ENCODE assay signal across 11 cellular contexts in the genomic region with DNA sequence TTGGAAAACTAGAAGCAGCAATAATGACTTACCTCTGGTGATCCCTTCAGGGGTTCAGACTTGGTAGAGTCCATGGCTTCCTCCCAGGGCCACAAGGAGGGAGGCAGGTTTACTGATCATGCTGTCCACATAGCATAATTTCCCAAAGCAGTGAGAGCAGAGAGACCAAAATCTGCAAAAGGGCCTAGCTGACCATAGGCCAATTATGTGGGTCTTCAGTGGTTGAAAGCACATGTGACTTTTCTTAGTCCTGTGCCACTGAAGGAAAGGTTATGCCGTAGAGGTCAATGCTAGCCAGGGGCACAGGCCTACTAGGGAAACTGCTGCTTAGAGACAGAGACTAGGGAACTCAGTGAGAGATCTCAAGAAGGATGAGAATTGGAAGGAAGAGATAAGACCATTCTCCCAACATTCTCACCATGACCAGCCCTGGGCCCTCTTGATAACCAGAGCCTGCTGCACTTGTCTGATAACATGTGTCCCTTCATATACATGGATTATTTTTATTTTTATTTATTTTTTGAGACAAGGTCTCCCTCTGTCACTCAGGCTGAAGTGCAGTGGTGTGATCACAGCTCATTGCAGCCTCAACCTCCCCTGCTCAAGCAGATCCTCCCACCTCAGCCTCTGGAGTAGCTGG. TPM values are rescaled to one million over a fixed set of nuclear protein-coding genes. Genes with fewer than 3 reads are reported as not detected.
DNase-seq lines count a peak whose midpoint lies in the region; ATAC-seq and TF ChIP-seq lines count a peak whose summit lies in the region.
"Had no signal": no experiment of that assay in that cellular context is flagged by ENCODE, and none has a peak within 500 bp of the region (broad histone marks: within the 10 kb centered on the region; RNA-seq: fewer than 3 reads in every experiment).

No MANE protein-coding gene starts in this region.

- in situ Hi-C loops in GM13977 (cut with MboI; ENCODE audit: low pct_unique_long_range_greater_than_20kb, low sequenced_read_pairs, unreplicated experiment) = no loop called here

- no peak overlapping the region for H3K4me2 ChIP-seq in Karpas-422 (ENCODE audit: low read depth, low read length, poor library complexity, severe bottlenecking)

- POLR2A ChIA-PET in CD4-positive, alpha-beta T cell (lab: Charles Lee) = no interaction called here
- POLR2A ChIA-PET in HEK293T (lab: Yijun Ruan, JAX) = interaction anchor here (2.1 to 2.3 kb wide), 2 partner anchors 12 to 36 kb away, joined by 13 to 32 read pairs; no protein-coding TSS in a partner anchor

- peak overlapping the region; percentile 12; the same call in 1 of the 2 replicates for H2AFZ ChIP-seq in Karpas-422 (ENCODE audit: low read length)

- peaks cover 3% of the 10 kb centered on the region; the same call in 1 of the 2 replicates for H3K36me3 ChIP-seq in Karpas-422 (ENCODE audit: insufficient read depth, low read length)

- H3K4me3 Mint-ChIP-seq in CD4-positive, alpha-beta T cell = peak overlapping the region; percentile 81
- H3K4me3 Mint-ChIP-seq in activated T-helper 2 cell treated with anti-CD3 and anti-CD28 coated beads, Interferon-gamma antibody, Interleukin-2, Interleukin-4, amounts not matched to agents 10 μg/mL and 5 μg/mL and 100 μg/mL, durations not matched to agents 14 hours and 24 hours and 36 hours (ENCODE audit: low read depth) = peak overlapping the region; percentile 70
- H3K4me3 Mint-ChIP-seq in nephron = peak overlapping the region in 2 of 3 experiments; percentile 54 to 62

- H3K9me2 ChIP-seq in Karpas-422 (replicated peaks; ENCODE audit: insufficient read depth, low read length) = no peaks in the 10 kb centered on the region

- TF ChIP-seq CTCF in CD4-positive, alpha-beta T cell (IDR thresholded peaks at IDR 0.05) = no peak
- TF ChIP-seq CTCF in nephron (IDR thresholded peaks at IDR 0.05; ENCODE audit: unreplicated experiment in 3 of 3) (no peak), GM13977 (IDR thresholded peaks at IDR 0.05; ENCODE audit: extremely low read depth, insufficient read depth, missing control alignments) (no peak)

- no peak overlapping the region for H3K9ac ChIP-seq in Karpas-422 (ENCODE audit: low read length)

- no peak overlapping the region for H3K27ac ChIP-seq in CD4-positive, alpha-beta T cell (ENCODE audit: low read depth, low read length)
- H3K27ac ChIP-seq in Karpas-422 (ENCODE audit: low read length) = peak overlapping the region; percentile 91

- H3K27me3 ChIP-seq in CD4-positive, alpha-beta T cell (ENCODE audit: control insufficient read depth, insufficient read depth, low read length) = no peaks in the 10 kb centered on the region
- H3K27me3 ChIP-seq in Karpas-422 (ENCODE audit: low read length) = no peaks in the 10 kb centered on the region

- H3K4me1 ChIP-seq in Karpas-422 (ENCODE audit: low read length) = peaks cover 41% of the 10 kb centered on the region

- H3K4me3 ChIP-seq in Karpas-422 (ENCODE audit: low read length) = no peak overlapping the region

- no peaks in the 10 kb centered on the region for H3K9me3 ChIP-seq in CD4-positive, alpha-beta T cell (ENCODE audit: control insufficient read depth, low read length)
- no peaks in the 10 kb centered on the region for H3K9me3 ChIP-seq in Karpas-422 (ENCODE audit: low read length)

- H3K79me2 ChIP-seq in Karpas-422 (ENCODE audit: low read length) = peaks cover 28% of the 10 kb centered on the region

- peaks cover 55% of the 10 kb centered on the region for H3K4me1 Mint-ChIP-seq in CD4-positive, alpha-beta T cell (ENCODE audit: low read depth)
- H3K4me1 Mint-ChIP-seq in activated T-helper 2 cell treated with anti-CD3 and anti-CD28 coated beads, Interferon-gamma antibody, Interleukin-2, Interleukin-4, amounts not matched to agents 10 μg/mL and 5 μg/mL and 100 μg/mL, durations not matched to agents 14 hours and 24 hours and 36 hours (ENCODE audit: low read depth) = peaks cover 45% of the 10 kb centered on the region
- peaks cover 46% of the 10 kb centered on the region for H3K4me1 Mint-ChIP-seq in nephron

- intact Hi-C loops in CD4-positive, alpha-beta T cell (cut with DNase I, micrococcal nuclease) = loop anchor here in 1 of 2 experiments (10.0 kb wide), 1 partner anchor 594 kb away; a partner anchor contains a TSS
- intact Hi-C loops in activated T-helper 2 cell treated with anti-CD3 and anti-CD28 coated beads, Interferon-gamma antibody, Interleukin-2, Interleukin-4, amounts not matched to agents 10 μg/mL and 5 μg/mL and 100 μg/mL, durations not matched to agents 14 hours and 24 hours and 36 hours (cut with micrococcal nuclease) = no loop called here

- H3K9me3 Mint-ChIP-seq in CD4-positive, alpha-beta T cell = no peaks in the 10 kb centered on the region
- no peaks in the 10 kb centered on the region for H3K9me3 Mint-ChIP-seq in activated T-helper 2 cell treated with anti-CD3 and anti-CD28 coated beads, Interferon-gamma antibody, Interleukin-2, Interleukin-4, amounts not matched to agents 10 μg/mL and 5 μg/mL and 100 μg/mL, durations not matched to agents 14 hours and 24 hours and 36 hours
- H3K9me3 Mint-ChIP-seq in nephron = no peaks in the 10 kb centered on the region

- H3K27ac Mint-ChIP-seq in CD4-positive, alpha-beta T cell = peak overlapping the region; percentile 62
- peak overlapping the region; percentile 84 for H3K27ac Mint-ChIP-seq in activated T-helper 2 cell treated with anti-CD3 and anti-CD28 coated beads, Interferon-gamma antibody, Interleukin-2, Interleukin-4, amounts not matched to agents 10 μg/mL and 5 μg/mL and 100 μg/mL, durations not matched to agents 14 hours and 24 hours and 36 hours
- H3K27ac Mint-ChIP-seq in nephron = peak overlapping the region; percentile 60 to 100 (median 81)

- peaks cover 3% of the 10 kb centered on the region; the same call in 1 of the 2 replicates for H4K20me1 ChIP-seq in Karpas-422 (ENCODE audit: insufficient read depth, low read depth, low read length)

- no peak for DNase-seq in CD4-positive, alpha-beta T cell
- DNase-seq in Karpas-422 = no peak
- no peak for DNase-seq in activated T-helper 2 cell treated with anti-CD3 and anti-CD28 coated beads, Interferon-gamma antibody, Interleukin-2, Interleukin-4, amounts not matched to agents 10 μg/mL and 5 μg/mL and 100 μg/mL, durations not matched to agents 14 hours and 24 hours and 36 hours (ENCODE audit: low spot score)
- DNase-seq in HEK293T (ENCODE audit: extremely low spot score) = no peak
- DNase-seq in amniotic stem cell (lab: John Stamatoyannopoulos, UW) = no peak
- DNase-seq in GM13977 (ENCODE audit: low spot score) = no peak
- DNase-seq: Kasumi-1, NCI-H82 had no signal

- CTCF ChIA-PET in CD4-positive, alpha-beta T cell (lab: Charles Lee) = interaction anchor here (0.8 kb wide), 1 partner anchor 35 kb away, joined by 3 read pairs; no protein-coding TSS in a partner anchor
- CTCF ChIA-PET in HEK293T (lab: Yijun Ruan, JAX) = interaction anchor here (1.1 kb wide), 1 partner anchor 39 kb away, joined by 3 read pairs; no protein-coding TSS in a partner anchor

- H3K36me3 Mint-ChIP-seq in CD4-positive, alpha-beta T cell (ENCODE audit: low read depth) = peaks cover 25% of the 10 kb centered on the region
- H3K36me3 Mint-ChIP-seq in activated T-helper 2 cell treated with anti-CD3 and anti-CD28 coated beads, Interferon-gamma antibody, Interleukin-2, Interleukin-4, amounts not matched to agents 10 μg/mL and 5 μg/mL and 100 μg/mL, durations not matched to agents 14 hours and 24 hours and 36 hours (ENCODE audit: low read depth) = peaks cover 25% of the 10 kb centered on the region
- H3K36me3 Mint-ChIP-seq in nephron (ENCODE audit: low read depth) = peaks cover 10% of the 10 kb centered on the region

- H3K27me3 Mint-ChIP-seq in CD4-positive, alpha-beta T cell = no peaks in the 10 kb centered on the region
- no peaks in the 10 kb centered on the region for H3K27me3 Mint-ChIP-seq in activated T-helper 2 cell treated with anti-CD3 and anti-CD28 coated beads, Interferon-gamma antibody, Interleukin-2, Interleukin-4, amounts not matched to agents 10 μg/mL and 5 μg/mL and 100 μg/mL, durations not matched to agents 14 hours and 24 hours and 36 hours (ENCODE audit: low read depth)
- no peaks in the 10 kb centered on the region for H3K27me3 Mint-ChIP-seq in nephron (ENCODE audit: low read depth)

- ATAC-seq in CD4-positive, alpha-beta T cell (ENCODE audit: poor library complexity) = no peak
- no peak for ATAC-seq in HG03039 (IDR thresholded peaks at IDR 0.05; ENCODE audit: unreplicated experiment)

TF ChIP-seq in HEK293T, 16 proteins besides CTCF, POLR2A, EP300 and RAD21 (continues in another document):
- TF ChIP-seq FOXA1 (IDR thresholded peaks at IDR 0.05) (no peak), BHLHE40 (IDR thresholded peaks at IDR 0.05; ENCODE audit: borderline replicate concordance) (no peak), ELF4 (IDR thresholded peaks at IDR 0.05) (no peak), L3MBTL2 (conservative IDR thresholded peaks at IDR 0.05) (no peak), SUZ12 (IDR thresholded peaks at IDR 0.05) (no peak)

RNA-seq across cellular contexts. Expression of a gene that starts 2.0 kb away (rescaled TPM):
- 10 to 100 TPM; 31.5 to 33.9 TPM for total RNA-seq in CD4-positive, alpha-beta T cell
- total RNA-seq in Karpas-422 (2014; rRNA removed; shearing (Covaris generic); ENCODE audit: low replicate concordance) = 70.3 and 72.3 TPM in 2 replicates
- 71.7 and 78.4 TPM in 2 replicates for total RNA-seq in activated T-helper 2 cell treated with anti-CD3 and anti-CD28 coated beads, Interferon-gamma antibody, Interleukin-2, Interleukin-4, amounts not matched to agents 10 μg/mL and 5 μg/mL and 100 μg/mL, durations not matched to agents 14 hours and 24 hours and 36 hours

RNA-seq across cellular contexts. Expression of a gene that starts 4.5 kb away (rescaled TPM):
- 10 to 100 TPM; 36.6 to 39.2 TPM for total RNA-seq in CD4-positive, alpha-beta T cell
- total RNA-seq in Karpas-422 (2014; rRNA removed; shearing (Covaris generic); ENCODE audit: low replicate concordance) = 28.5 and 32.2 TPM in 2 replicates
- total RNA-seq in activated T-helper 2 cell treated with anti-CD3 and anti-CD28 coated beads, Interferon-gamma antibody, Interleukin-2, Interleukin-4, amounts not matched to agents 10 μg/mL and 5 μg/mL and 100 μg/mL, durations not matched to agents 14 hours and 24 hours and 36 hours = 35.4 and 38.4 TPM in 2 replicates

RNA-seq across cellular contexts. Expression of a gene that starts 13.7 kb away (rescaled TPM):
- not detected for total RNA-seq in CD4-positive, alpha-beta T cell
- total RNA-seq in Karpas-422 (2014; rRNA removed; shearing (Covaris generic); ENCODE audit: low replicate concordance) = not detected in 2 replicates
- not detected in 2 replicates for total RNA-seq in activated T-helper 2 cell treated with anti-CD3 and anti-CD28 coated beads, Interferon-gamma antibody, Interleukin-2, Interleukin-4, amounts not matched to agents 10 μg/mL and 5 μg/mL and 100 μg/mL, durations not matched to agents 14 hours and 24 hours and 36 hours
- total RNA-seq: myocyte had no signal

RNA-seq across cellular contexts. Expression of a gene that starts 55.1 kb away (rescaled TPM):
- 1 to 10 TPM; 4.2 to 4.4 TPM for total RNA-seq in CD4-positive, alpha-beta T cell
- total RNA-seq in Karpas-422 (2014; rRNA removed; shearing (Covaris generic); ENCODE audit: low replicate concordance) = 10.3 and 15.4 TPM in 2 replicates
- 35.7 and 44.5 TPM in 2 replicates for total RNA-seq in activated T-helper 2 cell treated with anti-CD3 and anti-CD28 coated beads, Interferon-gamma antibody, Interleukin-2, Interleukin-4, amounts not matched to agents 10 μg/mL and 5 μg/mL and 100 μg/mL, durations not matched to agents 14 hours and 24 hours and 36 hours

RNA-seq across cellular contexts. Expression of a gene that starts 55.3 kb away (rescaled TPM):
- total RNA-seq in CD4-positive, alpha-beta T cell = 10 to 100 TPM; 26.8 to 31.2 TPM
- total RNA-seq in Karpas-422 (2014; rRNA removed; shearing (Covaris generic); ENCODE audit: low replicate concordance) = 57.9 and 61.2 TPM in 2 replicates
- 114 and 119 TPM in 2 replicates for total RNA-seq in activated T-helper 2 cell treated with anti-CD3 and anti-CD28 coated beads, Interferon-gamma antibody, Interleukin-2, Interleukin-4, amounts not matched to agents 10 μg/mL and 5 μg/mL and 100 μg/mL, durations not matched to agents 14 hours and 24 hours and 36 hours
